In genomic region chr19:48516536-48516935, GRCh38 we compare ENCODE assay signal across 17 cellular contexts. TPM values are rescaled to one million over a fixed set of nuclear protein-coding genes. Genes with fewer than 3 reads are reported as not detected.
DNase-seq lines count a peak whose midpoint lies in the region; ATAC-seq, FAIRE-seq and TF ChIP-seq lines count a peak whose summit lies in the region.
"Had no signal": no experiment of that assay in that cellular context is flagged by ENCODE, and none has a peak within 500 bp of the region (broad histone marks: within the 10 kb centered on the region; RNA-seq: fewer than 3 reads in every experiment).

No MANE protein-coding gene starts in this region.

- no peak for DNase-seq in HepG2 (ENCODE audit: low spot score)
- DNase-seq in right lobe of liver, result no peak
- DNase-seq in cerebellar cortex (ENCODE audit: low spot score), result peak; percentile 29
- DNase-seq in neural progenitor cell (ENCODE audit: low spot score), result peak; percentile 1
- no peak for DNase-seq in type B pancreatic cell (ENCODE audit: extremely low spot score, unreplicated experiment)
- no peak for DNase-seq in T-helper 9 cell
- DNase-seq in hypothalamus (lab: John Stamatoyannopoulos, UW), result no peak
- DNase-seq in HEK293T (ENCODE audit: extremely low spot score), result no peak
- DNase-seq: BE2C; CD8-positive, alpha-beta memory T cell; DMS53; GF-D8; HCEC 1CT had no signal

- TF ChIP-seq CTCF in HepG2 (CRISPR knock-in tag; IDR thresholded peaks at IDR 0.05) (no peak), right lobe of liver (IDR thresholded peaks at IDR 0.05) (no peak), neural progenitor cell (IDR thresholded peaks at IDR 0.05) (no peak), type B pancreatic cell (conservative IDR thresholded peaks at IDR 0.05) (no peak)

- no peaks in the 10 kb centered on the region for H3K36me3 Mint-ChIP-seq in neural progenitor cell
- no peaks in the 10 kb centered on the region for H3K36me3 Mint-ChIP-seq in type B pancreatic cell
- H3K36me3 Mint-ChIP-seq: CD14-positive monocyte had no signal

- no peak overlapping the region for H3K4me3 Mint-ChIP-seq in neural progenitor cell
- H3K4me3 Mint-ChIP-seq in type B pancreatic cell, result no peak overlapping the region
- H3K4me3 Mint-ChIP-seq: CD14-positive monocyte had no signal

- no peak for FAIRE-seq in HepG2 (lab: Jason Lieb, UNC)
- FAIRE-seq: GM19239 had no signal

- TF ChIP-seq EP300 in HepG2 (IDR thresholded peaks at IDR 0.05; ENCODE audit: low read depth in 2 of 2, low read length in 2 of 2) (no peak), HepG2 (CRISPR knock-in tag; IDR thresholded peaks at IDR 0.05; ENCODE audit: borderline replicate concordance) (no peak)

- POLR2A ChIA-PET in HepG2 (lab: Yijun Ruan, JAX), result interaction anchor here (1.0 kb wide), 1 partner anchor 103 kb away, joined by 3 read pairs; the partner anchor contains the start of genes RPL18 and SPHK2
- POLR2A ChIA-PET in HEK293T (lab: Yijun Ruan, JAX), result no interaction called here

- 3% methylated on average over 5 of the region's 8 CpGs for WGBS in HepG2 (ENCODE audit: low lambda C conversion rate)
- WGBS in right lobe of liver (ENCODE audit: insufficient coverage, low coverage, low lambda C conversion rate, missing lambda C conversion rate), result 79% methylated on average over 7 of the region's 8 CpGs

- H3K27me3 ChIP-seq in HepG2 (ENCODE audit: control insufficient read depth in 1 of 2, insufficient read depth in 2 of 2, low read length in 2 of 2) (peaks cover 2 to 11% of the 10 kb centered on the region in 2 experiments; a peak in 3 of 5 replicates), right lobe of liver (peaks cover 0 to 12% of the 10 kb centered on the region in 2 donors), neural progenitor cell (peaks cover 21% of the 10 kb centered on the region)
- H3K27me3 ChIP-seq: BE2C had no signal

- H2AFZ ChIP-seq in HepG2 (ENCODE audit: low read length), result no peak overlapping the region
- H2AFZ ChIP-seq in neural progenitor cell (replicated peaks), result peak overlapping the region; percentile 12

- H3K27ac Mint-ChIP-seq in neural progenitor cell, result peak overlapping the region; percentile 62
- H3K27ac Mint-ChIP-seq in type B pancreatic cell, result peak overlapping the region; percentile 60

- intact Hi-C loops in HepG2 (cut with micrococcal nuclease; ENCODE audit: unreplicated experiment), result loop anchor here (5.0 kb wide), 1 partner anchor 36 kb away; the partner anchor contains the start of gene SULT2B1
- intact Hi-C loops in right lobe of liver (cut with DNase I), result no loop called here

- H3K27me3 Mint-ChIP-seq in neural progenitor cell (ENCODE audit: insufficient read depth, low read depth) (peaks cover 3% of the 10 kb centered on the region), type B pancreatic cell (peaks cover 4% of the 10 kb centered on the region)
- H3K27me3 Mint-ChIP-seq: CD8-positive, alpha-beta memory T cell had no signal

- in situ Hi-C loops in HepG2 (cut with HindIII; ENCODE audit: extremely low pct_ligation_motif_present, low pct_unique_long_range_greater_than_20kb), result no loop called here

- no peaks in the 10 kb centered on the region for H3K9me3 Mint-ChIP-seq in neural progenitor cell
- H3K9me3 Mint-ChIP-seq in type B pancreatic cell, result no peaks in the 10 kb centered on the region
- H3K9me3 Mint-ChIP-seq: CD8-positive, alpha-beta memory T cell had no signal

- H3K4me1 ChIP-seq in HepG2 (ENCODE audit: insufficient read depth, low read length), result peaks cover 30% of the 10 kb centered on the region
- H3K4me1 ChIP-seq in right lobe of liver, result peaks cover 0 to 3% (median 0%) of the 10 kb centered on the region in 4 donors
- no peaks in the 10 kb centered on the region for H3K4me1 ChIP-seq in neural progenitor cell
- H3K4me1 ChIP-seq: BE2C had no signal

- no peaks in the 10 kb centered on the region for H3K79me2 ChIP-seq in HepG2 (ENCODE audit: insufficient read depth, low read length)
- no peaks in the 10 kb centered on the region for H3K79me2 ChIP-seq in neural progenitor cell (ENCODE audit: low read depth)

- no peaks in the 10 kb centered on the region for H4K20me1 ChIP-seq in HepG2 (ENCODE audit: insufficient read depth, low read length)
- no peaks in the 10 kb centered on the region for H4K20me1 ChIP-seq in neural progenitor cell (ENCODE audit: low read depth)

- BruUV-seq in HepG2 (replicated peaks; lab: Mats Ljungman, UMichigan), result no TSS peak

- CTCF ChIA-PET in HepG2 (lab: Yijun Ruan, JAX; ENCODE audit: low intra/inter-chr PET ratio, low total read pairs), result no interaction called here
- CTCF ChIA-PET in HEK293T (lab: Yijun Ruan, JAX), result no interaction called here

- ATAC-seq in HepG2 (peak; percentile 28; the same call in 2 of the 3 replicates), right lobe of liver (no peak)

- peak overlapping the region; percentile 50 for H3K4me2 ChIP-seq in HepG2 (ENCODE audit: low read depth, low read length)
- no peak overlapping the region for H3K4me2 ChIP-seq in neural progenitor cell

- H3K27ac ChIP-seq in HepG2 (ENCODE audit: extremely low read length, insufficient read depth, low read length) (no peak overlapping the region), right lobe of liver (no peak overlapping the region), neural progenitor cell (no peak overlapping the region)

- TF ChIP-seq RAD21 in HepG2 (CRISPR knock-in tag; IDR thresholded peaks at IDR 0.05), result no peak

- H3F3A ChIP-seq in neural progenitor cell (ENCODE audit: low read depth), result peaks cover 24% of the 10 kb centered on the region

- H3K9ac ChIP-seq in HepG2 (ENCODE audit: insufficient read depth, low read depth, low read length) (no peak overlapping the region; the same call in 1 of the 2 replicates), neural progenitor cell (no peak overlapping the region)

- no peak for TF ChIP-seq POLR2A in HepG2 (IDR thresholded peaks at IDR 0.05; ENCODE audit: insufficient read depth in 1 of 2, low read depth in 2 of 2, low read length in 2 of 2)
- no peak for TF ChIP-seq POLR2A in right lobe of liver (IDR thresholded peaks at IDR 0.05)

- H3K4me3 ChIP-seq in HepG2 (replicated peaks in 1 of 3; ENCODE audit: insufficient read depth in 1 of 3, low read depth in 2 of 3, low read length in 3 of 3) (no peak overlapping the region; a peak in 1 of 6 replicates), right lobe of liver (no peak overlapping the region), neural progenitor cell (no peak overlapping the region)

- no peaks in the 10 kb centered on the region for H3K36me3 ChIP-seq in HepG2 (replicated peaks in 1 of 2; ENCODE audit: control insufficient read depth in 1 of 2, insufficient read depth in 2 of 2, low read length in 2 of 2)
- H3K36me3 ChIP-seq in right lobe of liver, result no peaks in the 10 kb centered on the region
- H3K36me3 ChIP-seq in neural progenitor cell, result no peaks in the 10 kb centered on the region
- H3K36me3 ChIP-seq: BE2C had no signal

- H3K4me1 Mint-ChIP-seq in neural progenitor cell (peaks cover 26% of the 10 kb centered on the region), type B pancreatic cell (ENCODE audit: unreplicated experiment) (peaks cover 5% of the 10 kb centered on the region)

- H3K9me3 ChIP-seq in HepG2 (ENCODE audit: low read length) (no peaks in the 10 kb centered on the region), right lobe of liver (no peaks in the 10 kb centered on the region), neural progenitor cell (ENCODE audit: low read depth) (no peaks in the 10 kb centered on the region)
- H3K9me3 ChIP-seq: BE2C had no signal

RNA-seq across cellular contexts. Expression of gene LMTK3, which starts 4.9 kb away (rescaled TPM):
- total RNA-seq in HepG2 (2016; rRNA removed; fragmentation: Illumina TruSeq; extraction: Trizol) (0.22 and 0.29 TPM in 2 replicates), right lobe of liver (under 1 TPM in 5 of 6 experiments, not detected in 1; 0.09 to 0.31 (median 0.12) TPM), neural progenitor cell (ENCODE audit: low replicate concordance) (0.02 and 3.5 TPM in 2 replicates), type B pancreatic cell (ENCODE audit: low replicate concordance) (12.2 and 21.6 TPM in 2 replicates)
- 0.10 and 0.18 TPM in 2 replicates for total RNA-seq in HepG2 (2016; cell fraction: cytosol; rRNA removed; fragmentation: Illumina TruSeq; extraction: Trizol; ENCODE audit: low read depth)
- total RNA-seq in HepG2 (2016; cell fraction: insoluble cytoplasmic fraction; rRNA removed; fragmentation: Illumina TruSeq; extraction: Trizol), result 0.27 and 0.45 TPM in 2 replicates
- 0.09 and 0.21 TPM in 2 replicates for total RNA-seq in HepG2 (2016; cell fraction: membrane; rRNA removed; fragmentation: Illumina TruSeq; extraction: Trizol)
- total RNA-seq in HepG2 (2016; cell fraction: nucleus; rRNA removed; fragmentation: Illumina TruSeq; extraction: Trizol), result 0.38 and 0.47 TPM in 2 replicates
- polyA plus RNA-seq in HepG2 (2011; rRNA removed), result 0.18 and 0.30 TPM in 2 replicates
- 0.10 and 0.19 TPM in 2 replicates for polyA plus RNA-seq in HepG2 (2011; cell fraction: cytosol; rRNA removed)
- polyA plus RNA-seq in HepG2 (2011; cell fraction: nucleus; rRNA removed), result 1.7 and 2.2 TPM in 2 replicates
- 1.6 and 2.0 TPM in 2 replicates for polyA plus RNA-seq in HepG2 (2012)
- polyA plus RNA-seq in HepG2 (2016; cell fraction: cytosol; fragmentation: Illumina TruSeq; extraction: Trizol; ENCODE audit: low read depth), result 0.05 and 0.07 TPM in 2 replicates
- polyA plus RNA-seq in HepG2 (2016; cell fraction: insoluble cytoplasmic fraction; fragmentation: Illumina TruSeq; extraction: Trizol; ENCODE audit: low read depth), result 0.45 and 0.47 TPM in 2 replicates
- polyA plus RNA-seq in HepG2 (2016; cell fraction: membrane; fragmentation: Illumina TruSeq; extraction: Trizol; ENCODE audit: low read depth), result 0.09 and 0.14 TPM in 2 replicates
- 1.5 and 1.6 TPM in 2 replicates for polyA plus RNA-seq in HepG2 (2016; cell fraction: nucleus; fragmentation: Illumina TruSeq; extraction: Trizol; ENCODE audit: insufficient read depth, low read depth)
- 0.16 and 0.23 TPM in 2 replicates for polyA minus RNA-seq in HepG2 (2011; rRNA and poly(A)+ RNA removed; ENCODE audit: low replicate concordance)
- polyA minus RNA-seq in HepG2 (2011; cell fraction: cytosol; rRNA and poly(A)+ RNA removed), result 0.18 and 0.69 TPM in 2 replicates
- polyA minus RNA-seq in HepG2 (2011; cell fraction: nucleus; rRNA and poly(A)+ RNA removed), result 0.25 and 0.39 TPM in 2 replicates
- total RNA-seq: A172, H4 had no signal
- polyA plus RNA-seq: CD14-positive monocyte; CD8-positive, alpha-beta memory T cell had no signal

RNA-seq across cellular contexts. Expression of gene SULT2B1, which starts 35.4 kb away (rescaled TPM):
- total RNA-seq in HepG2 (2016; rRNA removed; fragmentation: Illumina TruSeq; extraction: Trizol) (not detected in 2 replicates), right lobe of liver (under 1 TPM in 1 of 6 experiments, not detected in 5; 0.61 TPM), neural progenitor cell (ENCODE audit: low replicate concordance) (1.6 TPM in 1 of 2 replicates, not detected in the other), type B pancreatic cell (ENCODE audit: low replicate concordance) (0.77 and 5.3 TPM in 2 replicates)
- total RNA-seq in HepG2 (2016; cell fraction: cytosol; rRNA removed; fragmentation: Illumina TruSeq; extraction: Trizol; ENCODE audit: low read depth), result not detected in 2 replicates
- total RNA-seq in HepG2 (2016; cell fraction: insoluble cytoplasmic fraction; rRNA removed; fragmentation: Illumina TruSeq; extraction: Trizol), result not detected in 2 replicates
- not detected in 2 replicates for total RNA-seq in HepG2 (2016; cell fraction: membrane; rRNA removed; fragmentation: Illumina TruSeq; extraction: Trizol)
- total RNA-seq in HepG2 (2016; cell fraction: nucleus; rRNA removed; fragmentation: Illumina TruSeq; extraction: Trizol), result not detected in 2 replicates
- 0.07 and 0.13 TPM in 2 replicates for polyA plus RNA-seq in HepG2 (2011; rRNA removed)
- not detected in 2 replicates for polyA plus RNA-seq in HepG2 (2011; cell fraction: cytosol; rRNA removed)
- polyA plus RNA-seq in HepG2 (2011; cell fraction: nucleus; rRNA removed), result not detected in 2 replicates
- polyA plus RNA-seq in HepG2 (2012), result 0.19 TPM in 1 of 2 replicates, not detected in the other
- polyA plus RNA-seq in HepG2 (2016; cell fraction: cytosol; fragmentation: Illumina TruSeq; extraction: Trizol; ENCODE audit: low read depth), result 0.14 TPM in 1 of 2 replicates, not detected in the other
- not detected in 2 replicates for polyA plus RNA-seq in HepG2 (2016; cell fraction: insoluble cytoplasmic fraction; fragmentation: Illumina TruSeq; extraction: Trizol; ENCODE audit: low read depth)
- not detected in 2 replicates for polyA plus RNA-seq in HepG2 (2016; cell fraction: membrane; fragmentation: Illumina TruSeq; extraction: Trizol; ENCODE audit: low read depth)
- not detected in 2 replicates for polyA plus RNA-seq in HepG2 (2016; cell fraction: nucleus; fragmentation: Illumina TruSeq; extraction: Trizol; ENCODE audit: insufficient read depth, low read depth)
- 0.30 and 0.56 TPM in 2 replicates for polyA minus RNA-seq in HepG2 (2011; rRNA and poly(A)+ RNA removed; ENCODE audit: low replicate concordance)
- polyA minus RNA-seq in HepG2 (2011; cell fraction: cytosol; rRNA and poly(A)+ RNA removed), result not detected in 2 replicates
- polyA minus RNA-seq in HepG2 (2011; cell fraction: nucleus; rRNA and poly(A)+ RNA removed), result not detected in 2 replicates
- total RNA-seq: A172; CD8-positive, alpha-beta memory T cell had no signal
- polyA plus RNA-seq: CD8-positive, alpha-beta memory T cell had no signal

RNA-seq across cellular contexts. Expression of gene CYTH2, which starts 47.4 kb away (rescaled TPM):
- total RNA-seq in HepG2 (2016; rRNA removed; fragmentation: Illumina TruSeq; extraction: Trizol) (9.6 and 16.5 TPM in 2 replicates), right lobe of liver (10 to 100 TPM in 5 of 6 experiments, 1 to 10 TPM in 1; 7.7 to 22.7 (median 13.5) TPM), neural progenitor cell (ENCODE audit: low replicate concordance) (50.3 and 107 TPM in 2 replicates), type B pancreatic cell (ENCODE audit: low replicate concordance) (115 and 139 TPM in 2 replicates)
- 2.8 and 3.0 TPM in 2 replicates for total RNA-seq in HepG2 (2016; cell fraction: cytosol; rRNA removed; fragmentation: Illumina TruSeq; extraction: Trizol; ENCODE audit: low read depth)
- 8.4 and 15.9 TPM in 2 replicates for total RNA-seq in HepG2 (2016; cell fraction: insoluble cytoplasmic fraction; rRNA removed; fragmentation: Illumina TruSeq; extraction: Trizol)
- 4.9 and 7.0 TPM in 2 replicates for total RNA-seq in HepG2 (2016; cell fraction: membrane; rRNA removed; fragmentation: Illumina TruSeq; extraction: Trizol)
- 16.4 and 17.2 TPM in 2 replicates for total RNA-seq in HepG2 (2016; cell fraction: nucleus; rRNA removed; fragmentation: Illumina TruSeq; extraction: Trizol)
- polyA plus RNA-seq in HepG2 (2011; rRNA removed), result 39.3 and 48.3 TPM in 2 replicates
- polyA plus RNA-seq in HepG2 (2011; cell fraction: cytosol; rRNA removed), result 18.2 and 20.7 TPM in 2 replicates
- 185 and 188 TPM in 2 replicates for polyA plus RNA-seq in HepG2 (2011; cell fraction: nucleus; rRNA removed)
- 26.4 and 29.2 TPM in 2 replicates for polyA plus RNA-seq in HepG2 (2012)
- 3.2 and 3.5 TPM in 2 replicates for polyA plus RNA-seq in HepG2 (2016; cell fraction: cytosol; fragmentation: Illumina TruSeq; extraction: Trizol; ENCODE audit: low read depth)
- 14.6 and 14.8 TPM in 2 replicates for polyA plus RNA-seq in HepG2 (2016; cell fraction: insoluble cytoplasmic fraction; fragmentation: Illumina TruSeq; extraction: Trizol; ENCODE audit: low read depth)
- 6.2 and 6.8 TPM in 2 replicates for polyA plus RNA-seq in HepG2 (2016; cell fraction: membrane; fragmentation: Illumina TruSeq; extraction: Trizol; ENCODE audit: low read depth)
- 61.4 and 71.7 TPM in 2 replicates for polyA plus RNA-seq in HepG2 (2016; cell fraction: nucleus; fragmentation: Illumina TruSeq; extraction: Trizol; ENCODE audit: insufficient read depth, low read depth)
- polyA minus RNA-seq in HepG2 (2011; rRNA and poly(A)+ RNA removed; ENCODE audit: low replicate concordance), result 37.0 and 50.0 TPM in 2 replicates
- 7.5 and 8.4 TPM in 2 replicates for polyA minus RNA-seq in HepG2 (2011; cell fraction: cytosol; rRNA and poly(A)+ RNA removed)
- polyA minus RNA-seq in HepG2 (2011; cell fraction: nucleus; rRNA and poly(A)+ RNA removed), result 37.6 and 43.0 TPM in 2 replicates

Comparison
In these comparisons a context has a peak if more than half of its experiments do, and no peak if none do; other contexts are left out.
1. DNase-seq: peak in cerebellar cortex (single experiment) and neural progenitor cell (single experiment); none in HepG2 (single experiment), right lobe of liver (0 of 3), type B pancreatic cell (single experiment), T-helper 9 cell (single experiment), hypothalamus (0 of 51) and HEK293T (single experiment).